ENCODE assay signal across 13 cellular contexts in the genomic region with DNA sequence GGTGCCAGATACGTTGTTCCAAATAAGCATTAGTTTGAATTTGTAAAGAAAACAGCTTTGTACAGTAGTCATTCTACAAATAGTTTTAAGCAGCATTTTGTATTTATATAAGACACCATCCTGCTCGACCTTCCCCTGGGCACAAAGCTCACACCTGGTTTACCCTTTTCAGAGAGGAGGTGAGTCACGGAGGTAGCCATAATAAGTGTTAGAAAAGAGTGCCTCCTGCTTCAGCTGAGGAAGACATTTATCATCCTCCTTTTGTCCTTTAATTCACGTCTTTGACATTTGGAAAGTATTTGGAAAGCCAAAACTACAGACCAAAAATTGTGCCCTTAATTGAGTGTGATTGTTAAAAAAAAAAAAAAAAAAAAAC. TPM values are rescaled to one million over a fixed set of nuclear protein-coding genes. Genes with fewer than 3 reads are reported as not detected.
A peak's percentile ranks its signal among the peaks of the same experiment; 100 is the strongest.
DNase-seq lines count a peak whose midpoint lies in the region; ATAC-seq and TF ChIP-seq lines count a peak whose summit lies in the region.
"Had no signal": no experiment of that assay in that cellular context is flagged by ENCODE, and none has a peak within 500 bp of the region (broad histone marks: within the 10 kb centered on the region; RNA-seq: fewer than 3 reads in every experiment).

No MANE protein-coding gene starts in this region.

- DNase-seq in heart right ventricle (no peak), right cardiac atrium (no peak), uterus (no peak), sciatic nerve (ENCODE audit: low spot score) (no peak)
- DNase-seq in activated CD4-positive, alpha-beta T cell treated with anti-CD3 and anti-CD28 coated beads for 4 hours: no peak
- DNase-seq: activated B cell treated with CpG ODN at 0.5 μM for 24 hours, activated gamma-delta T cell treated with Interleukin-2 at 50 U/mL for 16 hours, nephron progenitor cell had no signal

- H3K36me3 ChIP-seq in heart right ventricle: peaks cover 0 to 10% (median 0%) of the 10 kb centered on the region in 9 donors
- H3K36me3 ChIP-seq in iPS-18a (ENCODE audit: control insufficient read depth, low read depth, low read length): peaks cover 7% of the 10 kb centered on the region
- no peaks in the 10 kb centered on the region for H3K36me3 ChIP-seq in uterus
- H3K36me3 ChIP-seq: tibial artery had no signal

- H3K4me3 ChIP-seq in heart right ventricle (no peak overlapping the region), right cardiac atrium (ENCODE audit: low read length) (no peak overlapping the region), iPS-18a (ENCODE audit: low read length) (no peak overlapping the region), uterus (no peak overlapping the region)
- H3K4me3 ChIP-seq: BLaER1, tibial artery had no signal

- TF ChIP-seq CTCF in heart right ventricle (IDR thresholded peaks at IDR 0.05) (no peak), uterus (IDR thresholded peaks at IDR 0.05) (no peak)

- 52 to 60% methylated on average over 4 of the region's 4 CpGs for WGBS in heart right ventricle, 2 donors
- WGBS in right cardiac atrium: 59% methylated on average over 4 of the region's 4 CpGs

- no peak for ATAC-seq in heart right ventricle
- no peak for ATAC-seq in right cardiac atrium
- peak; percentile 16 for ATAC-seq in SK-N-SH treated with all-trans-retinoic acid at 6 μM for 48 hours
- no peak for ATAC-seq in sciatic nerve
- ATAC-seq in HG03378 (IDR thresholded peaks at IDR 0.05; ENCODE audit: unreplicated experiment): no peak

- no peaks in the 10 kb centered on the region for H3K9me3 ChIP-seq in heart right ventricle
- H3K9me3 ChIP-seq in right cardiac atrium (ENCODE audit: control insufficient read depth, low read length): no peaks in the 10 kb centered on the region
- no peaks in the 10 kb centered on the region for H3K9me3 ChIP-seq in iPS-18a (ENCODE audit: control insufficient read depth, low read depth, low read length)
- H3K9me3 ChIP-seq in uterus: no peaks in the 10 kb centered on the region
- H3K9me3 ChIP-seq: tibial artery had no signal

- H3K27me3 ChIP-seq in heart right ventricle (no peaks in the 10 kb centered on the region), right cardiac atrium (ENCODE audit: control insufficient read depth, insufficient read depth) (no peaks in the 10 kb centered on the region), iPS-18a (ENCODE audit: control insufficient read depth, insufficient read depth, low read length) (no peaks in the 10 kb centered on the region), uterus (no peaks in the 10 kb centered on the region)
- H3K27me3 ChIP-seq: BLaER1, tibial artery had no signal

- TF ChIP-seq POLR2A in uterus (IDR thresholded peaks at IDR 0.05): no peak

- H3K4me1 ChIP-seq in heart right ventricle (peaks cover 5 to 86% (median 67%) of the 10 kb centered on the region in 9 donors), right cardiac atrium (ENCODE audit: control insufficient read depth, insufficient read depth, low read length) (peaks cover 23% of the 10 kb centered on the region), iPS-18a (ENCODE audit: control insufficient read depth, low read depth, low read length) (peaks cover 79% of the 10 kb centered on the region), uterus (peaks cover 8 to 21% of the 10 kb centered on the region in 2 donors)

- intact Hi-C loops in heart right ventricle (cut with DNase I): no loop called here
- intact Hi-C loops in right cardiac atrium (cut with DNase I): no loop called here
- intact Hi-C loops in uterus (cut with DNase I; ENCODE audit: low total_unique reads): no loop called here
- intact Hi-C loops in sciatic nerve (cut with DNase I): no loop called here

- H3K9ac ChIP-seq in iPS-18a (ENCODE audit: low read length): peak overlapping the region; percentile 10
- H3K9ac ChIP-seq: BLaER1 had no signal

- H3K27ac ChIP-seq in heart right ventricle: peak overlapping the region in 7 of 10 donors; percentile 28 to 62 (median 54)
- H3K27ac ChIP-seq in right cardiac atrium (ENCODE audit: low read length): no peak overlapping the region
- H3K27ac ChIP-seq in iPS-18a (ENCODE audit: low read length): no peak overlapping the region
- H3K27ac ChIP-seq in uterus: peak overlapping the region; percentile 26 to 75
- H3K27ac ChIP-seq: BLaER1 had no signal

TF ChIP-seq in SK-N-SH treated with all-trans-retinoic acid at 6 μM for 48 hours, 23 proteins besides CTCF, POLR2A, EP300 and RAD21 (continues in another document):
- TF ChIP-seq BACH2 (CRISPR knock-in tag; IDR thresholded peaks at IDR 0.05; ENCODE audit: borderline replicate concordance) (no peak), ESRRG (CRISPR knock-in tag; IDR thresholded peaks at IDR 0.05) (no peak), ZNF70 (CRISPR knock-in tag; IDR thresholded peaks at IDR 0.05) (no peak), ZC3H10 (CRISPR knock-in tag; IDR thresholded peaks at IDR 0.05) (no peak), ZFP3 (CRISPR knock-in tag; IDR thresholded peaks at IDR 0.05) (no peak), OSR1 (CRISPR knock-in tag; IDR thresholded peaks at IDR 0.05) (no peak), TOX (CRISPR knock-in tag; IDR thresholded peaks at IDR 0.05; ENCODE audit: borderline replicate concordance) (no peak), SNAI2 (CRISPR knock-in tag; IDR thresholded peaks at IDR 0.05) (no peak), ZFP30 (CRISPR knock-in tag; IDR thresholded peaks at IDR 0.05) (no peak), PPARA (CRISPR knock-in tag; IDR thresholded peaks at IDR 0.05; ENCODE audit: borderline replicate concordance) (no peak), GLIS3 (CRISPR knock-in tag; IDR thresholded peaks at IDR 0.05) (no peak), CREB5 (CRISPR knock-in tag; IDR thresholded peaks at IDR 0.05; ENCODE audit: low read depth) (no peak), ZNF8 (CRISPR knock-in tag; IDR thresholded peaks at IDR 0.05) (no peak), CSDC2 (CRISPR knock-in tag; IDR thresholded peaks at IDR 0.05) (no peak), TSHZ2 (CRISPR knock-in tag; IDR thresholded peaks at IDR 0.05) (no peak)
- TF ChIP-seq, protein P1, sequence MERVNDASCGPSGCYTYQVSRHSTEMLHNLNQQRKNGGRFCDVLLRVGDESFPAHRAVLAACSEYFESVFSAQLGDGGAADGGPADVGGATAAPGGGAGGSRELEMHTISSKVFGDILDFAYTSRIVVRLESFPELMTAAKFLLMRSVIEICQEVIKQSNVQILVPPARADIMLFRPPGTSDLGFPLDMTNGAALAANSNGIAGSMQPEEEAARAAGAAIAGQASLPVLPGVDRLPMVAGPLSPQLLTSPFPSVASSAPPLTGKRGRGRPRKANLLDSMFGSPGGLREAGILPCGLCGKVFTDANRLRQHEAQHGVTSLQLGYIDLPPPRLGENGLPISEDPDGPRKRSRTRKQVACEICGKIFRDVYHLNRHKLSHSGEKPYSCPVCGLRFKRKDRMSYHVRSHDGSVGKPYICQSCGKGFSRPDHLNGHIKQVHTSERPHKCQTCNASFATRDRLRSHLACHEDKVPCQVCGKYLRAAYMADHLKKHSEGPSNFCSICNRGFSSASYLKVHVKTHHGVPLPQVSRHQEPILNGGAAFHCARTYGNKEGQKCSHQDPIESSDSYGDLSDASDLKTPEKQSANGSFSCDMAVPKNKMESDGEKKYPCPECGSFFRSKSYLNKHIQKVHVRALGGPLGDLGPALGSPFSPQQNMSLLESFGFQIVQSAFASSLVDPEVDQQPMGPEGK (CRISPR knock-in tag; IDR thresholded peaks at IDR 0.05; ENCODE audit: borderline replicate concordance): no peak

RNA-seq across cellular contexts. Expression of gene RAB12, which starts 6.8 kb away (rescaled TPM):
- total RNA-seq in heart right ventricle (100 to 1,000 TPM in 8 of 10 donors, 10 to 100 TPM in 2; 90.1 to 121 (median 106) TPM), right cardiac atrium (100 to 1,000 TPM in 2 of 4 donors, 10 to 100 TPM in 2; 76.4 to 112 (median 95.4) TPM), uterus (10 to 100 TPM; 37.9 to 85.8 (median 50.4) TPM), sciatic nerve (50.2 TPM)
- polyA plus RNA-seq in heart right ventricle (10 to 100 TPM; 40.8 to 52.9 TPM), right cardiac atrium (101 TPM)

Comparison
In these comparisons a context has a peak if more than half of its experiments do, and no peak if none do; other contexts are left out.
1. H3K27ac ChIP-seq: peak in heart right ventricle (7 of 10) and uterus (2 of 2); none in right cardiac atrium (single experiment) and iPS-18a (single experiment).